ENCODE assay signal across 8 cellular contexts in the genomic region with DNA sequence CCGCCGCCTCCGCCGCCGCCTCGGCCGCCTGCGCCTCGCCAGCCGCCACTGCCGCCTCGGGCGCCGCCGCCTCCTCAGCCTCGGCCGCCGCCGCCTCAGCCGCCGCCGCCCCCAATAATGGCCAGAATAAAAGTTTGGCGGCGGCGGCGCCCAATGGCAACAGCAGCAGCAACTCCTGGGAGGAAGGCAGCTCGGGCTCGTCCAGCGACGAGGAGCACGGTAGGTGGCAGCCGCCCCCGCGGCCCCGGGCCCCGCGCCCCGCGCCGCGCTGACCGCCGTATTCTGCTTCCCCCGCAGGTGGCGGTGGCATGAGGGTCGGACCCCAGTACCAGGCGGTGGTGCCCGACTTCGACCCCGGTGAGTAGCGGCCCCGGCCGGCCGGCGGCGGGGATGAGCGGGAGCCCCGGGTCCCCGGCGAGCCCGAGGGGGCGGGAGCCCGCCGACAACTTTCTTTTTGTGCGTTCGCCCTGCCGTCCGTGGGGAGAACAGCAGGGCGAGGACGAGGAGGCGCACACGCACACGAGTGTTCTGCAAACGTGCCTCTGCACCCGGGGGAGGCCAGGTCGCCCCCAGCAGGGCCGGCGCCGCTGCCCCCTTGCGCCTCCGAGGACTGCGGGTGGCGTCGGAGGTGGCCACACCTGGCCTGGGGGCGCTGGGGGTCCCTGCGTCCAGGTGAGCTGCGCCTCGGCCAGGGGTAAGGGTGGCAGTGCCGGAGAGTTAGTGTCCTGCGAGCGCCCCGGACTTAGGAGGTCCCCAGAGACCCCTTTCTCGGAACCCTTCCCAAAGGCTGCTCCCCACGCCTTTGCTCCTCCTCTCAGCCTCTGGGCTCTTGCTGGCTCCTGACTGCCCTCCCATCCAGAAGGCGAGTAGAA. TPM values are rescaled to one million over a fixed set of nuclear protein-coding genes. Genes with fewer than 3 reads are reported as not detected.
DNase-seq lines count a peak whose midpoint lies in the region; ATAC-seq, FAIRE-seq and TF ChIP-seq lines count a peak whose summit lies in the region.

No MANE protein-coding gene starts in this region.

- no peak for TF ChIP-seq POLR2A in A549 (IDR thresholded peaks at IDR 0.05; ENCODE audit: low read length)

- peak; percentile 41 to 66 for DNase-seq in A549 (ENCODE audit: low read depth in 1 of 2, low spot score in 1 of 2)
- peak; percentile 15 for DNase-seq in SK-N-DZ (ENCODE audit: low spot score)
- peak; percentile 66 for DNase-seq in activated naive CD8-positive, alpha-beta T cell treated with anti-CD3 and anti-CD28 coated beads, Interleukin-2, amount 50 U/mL, for 24 hours
- DNase-seq in right atrium auricular region (ENCODE audit: low spot score): peak; percentile 62
- no peak for DNase-seq in foreskin melanocyte

- peak overlapping the region; percentile 85 for H3K4me3 ChIP-seq in A549
- H3K4me3 ChIP-seq in right atrium auricular region: peak overlapping the region; percentile 73 to 98
- H3K4me3 ChIP-seq in rectal smooth muscle tissue (ENCODE audit: low read length): peak overlapping the region; percentile 88

- H3K36me3 ChIP-seq in right atrium auricular region: no peaks in the 10 kb centered on the region
- no peaks in the 10 kb centered on the region for H3K36me3 ChIP-seq in rectal smooth muscle tissue (ENCODE audit: control insufficient read depth, insufficient read depth, low read length)

- H3K4me1 ChIP-seq in A549 (peaks cover 36% of the 10 kb centered on the region), right atrium auricular region (peaks cover 0 to 29% of the 10 kb centered on the region in 2 donors), rectal smooth muscle tissue (ENCODE audit: control insufficient read depth, insufficient read depth, low read length) (peaks cover 10% of the 10 kb centered on the region)

- H3K27ac ChIP-seq in A549 (peak overlapping the region; percentile 91 to 98), right atrium auricular region (peak overlapping the region; percentile 98), rectal smooth muscle tissue (ENCODE audit: low read depth, low read length) (peak overlapping the region; percentile 89)

- POLR2A ChIA-PET in A549 (lab: Yijun Ruan, JAX): interaction anchor here (1.8 kb wide), 1 partner anchor 68 kb away, joined by 7 read pairs; no protein-coding TSS in a partner anchor

- H3K36me3 Mint-ChIP-seq in activated naive CD8-positive, alpha-beta T cell treated with anti-CD3 and anti-CD28 coated beads, Interleukin-2, amount 50 U/mL, for 24 hours (ENCODE audit: low read depth): peaks cover 6% of the 10 kb centered on the region

- no peaks in the 10 kb centered on the region for H3K9me3 Mint-ChIP-seq in activated naive CD8-positive, alpha-beta T cell treated with anti-CD3 and anti-CD28 coated beads, Interleukin-2, amount 50 U/mL, for 24 hours

- 0% methylated on average over 16 of the region's 95 CpGs for WGBS in A549 (ENCODE audit: missing lambda C conversion rate)

- H3K9me3 ChIP-seq in A549: no peaks in the 10 kb centered on the region
- no peaks in the 10 kb centered on the region for H3K9me3 ChIP-seq in right atrium auricular region

- peak in 1 of 2 experiments; percentile 10; a peak in 1 of 5 replicates for TF ChIP-seq RAD21 in A549 (conservative IDR thresholded peaks at IDR 0.05 in 1 of 2, IDR thresholded peaks at IDR 0.05 in 1 of 2)

- H3K9ac ChIP-seq in rectal smooth muscle tissue (ENCODE audit: low read length): peak overlapping the region; percentile 68

- H3K27me3 ChIP-seq in right atrium auricular region (no peaks in the 10 kb centered on the region), rectal smooth muscle tissue (ENCODE audit: control insufficient read depth, insufficient read depth, low read length) (no peaks in the 10 kb centered on the region)

- CTCF ChIA-PET in A549 (lab: Yijun Ruan, JAX): interaction anchor here (0.6 to 3.9 kb wide), 21 partner anchors 8 to 260 kb away, joined by 3 to 34 read pairs (median 6); no protein-coding TSS in a partner anchor

- H3K27me3 Mint-ChIP-seq in activated naive CD8-positive, alpha-beta T cell treated with anti-CD3 and anti-CD28 coated beads, Interleukin-2, amount 50 U/mL, for 24 hours: no peaks in the 10 kb centered on the region

- TF ChIP-seq CTCF in A549 (IDR thresholded peaks at IDR 0.05) (peak; percentile 22; the same call in 2 of the 3 replicates), right atrium auricular region (IDR thresholded peaks at IDR 0.05) (peak; percentile 24 to 43)

- peaks cover 33% of the 10 kb centered on the region for H3K4me1 Mint-ChIP-seq in activated naive CD8-positive, alpha-beta T cell treated with anti-CD3 and anti-CD28 coated beads, Interleukin-2, amount 50 U/mL, for 24 hours

- FAIRE-seq in A549 (lab: Jason Lieb, UNC): no peak

- H3K27ac Mint-ChIP-seq in activated naive CD8-positive, alpha-beta T cell treated with anti-CD3 and anti-CD28 coated beads, Interleukin-2, amount 50 U/mL, for 24 hours: peak overlapping the region; percentile 61

- peak overlapping the region; percentile 77 for H3K4me2 ChIP-seq in A549

- no peak for TF ChIP-seq EP300 in A549 (IDR thresholded peaks at IDR 0.05)

- peak; percentile 14 to 32 for ATAC-seq in A549
- peak; percentile 11 for ATAC-seq in GM18861 (IDR thresholded peaks at IDR 0.05; ENCODE audit: unreplicated experiment)
- peak; percentile 21 for ATAC-seq in HG03135 (IDR thresholded peaks at IDR 0.05; ENCODE audit: unreplicated experiment)
- ATAC-seq in activated naive CD8-positive, alpha-beta T cell treated with anti-CD3 and anti-CD28 coated beads, Interleukin-2, amount 50 U/mL, for 24 hours: peak; percentile 3

- H3K4me3 Mint-ChIP-seq in activated naive CD8-positive, alpha-beta T cell treated with anti-CD3 and anti-CD28 coated beads, Interleukin-2, amount 50 U/mL, for 24 hours: peak overlapping the region; percentile 88

TF ChIP-seq in A549, 52 proteins besides CTCF, POLR2A, EP300 and RAD21:
- TF ChIP-seq, protein P1, sequence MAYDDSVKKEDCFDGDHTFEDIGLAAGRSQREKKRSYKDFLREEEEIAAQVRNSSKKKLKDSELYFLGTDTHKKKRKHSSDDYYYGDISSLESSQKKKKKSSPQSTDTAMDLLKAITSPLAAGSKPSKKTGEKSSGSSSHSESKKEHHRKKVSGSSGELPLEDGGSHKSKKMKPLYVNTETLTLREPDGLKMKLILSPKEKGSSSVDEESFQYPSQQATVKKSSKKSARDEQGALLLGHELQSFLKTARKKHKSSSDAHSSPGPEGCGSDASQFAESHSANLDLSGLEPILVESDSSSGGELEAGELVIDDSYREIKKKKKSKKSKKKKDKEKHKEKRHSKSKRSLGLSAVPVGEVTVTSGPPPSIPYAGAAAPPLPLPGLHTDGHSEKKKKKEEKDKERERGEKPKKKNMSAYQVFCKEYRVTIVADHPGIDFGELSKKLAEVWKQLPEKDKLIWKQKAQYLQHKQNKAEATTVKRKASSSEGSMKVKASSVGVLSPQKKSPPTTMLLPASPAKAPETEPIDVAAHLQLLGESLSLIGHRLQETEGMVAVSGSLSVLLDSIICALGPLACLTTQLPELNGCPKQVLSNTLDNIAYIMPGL (CRISPR knock-in tag; IDR thresholded peaks at IDR 0.05; ENCODE audit: borderline replicate concordance): peak; percentile 56; the same call in 1 of the 2 replicates
- no peak for TF ChIP-seq KDM1A (IDR thresholded peaks at IDR 0.05; ENCODE audit: low read depth)

RNA-seq across cellular contexts. Expression of a gene that starts 0.8 kb away (rescaled TPM):
- polyA plus RNA-seq in A549 (2011; rRNA removed) (24.7 and 25.5 TPM in 2 replicates), A549 (2017; fragmentation: RNase III; extraction: RNeasy Plus Mini Kit Qiagen cat#74134 plus additional on column Dnase treatment) (16.4 to 17.7 TPM (median 17.1 TPM) in 3 replicates)
- 8.3 and 10.0 TPM in 2 replicates for polyA plus RNA-seq in A549 (2012; cell fraction: cytosol; rRNA removed)
- 8.0 and 10.3 TPM in 2 replicates for polyA plus RNA-seq in A549 (2012; cell fraction: nucleus; rRNA removed)
- 22.7 and 24.3 TPM in 2 replicates for polyA minus RNA-seq in A549 (2011; rRNA and poly(A)+ RNA removed)
- polyA plus RNA-seq in SK-N-DZ (2014; cell fraction: cytosol; rRNA removed): 6.5 and 8.2 TPM in 2 replicates
- polyA plus RNA-seq in SK-N-DZ (2014; cell fraction: nucleus; rRNA removed): 5.2 and 5.6 TPM in 2 replicates
- 1 to 10 TPM; 8.4 to 8.7 TPM for total RNA-seq in right atrium auricular region
